Comparison of ENCODE assay signal across 17 cellular contexts in the genomic region with DNA sequence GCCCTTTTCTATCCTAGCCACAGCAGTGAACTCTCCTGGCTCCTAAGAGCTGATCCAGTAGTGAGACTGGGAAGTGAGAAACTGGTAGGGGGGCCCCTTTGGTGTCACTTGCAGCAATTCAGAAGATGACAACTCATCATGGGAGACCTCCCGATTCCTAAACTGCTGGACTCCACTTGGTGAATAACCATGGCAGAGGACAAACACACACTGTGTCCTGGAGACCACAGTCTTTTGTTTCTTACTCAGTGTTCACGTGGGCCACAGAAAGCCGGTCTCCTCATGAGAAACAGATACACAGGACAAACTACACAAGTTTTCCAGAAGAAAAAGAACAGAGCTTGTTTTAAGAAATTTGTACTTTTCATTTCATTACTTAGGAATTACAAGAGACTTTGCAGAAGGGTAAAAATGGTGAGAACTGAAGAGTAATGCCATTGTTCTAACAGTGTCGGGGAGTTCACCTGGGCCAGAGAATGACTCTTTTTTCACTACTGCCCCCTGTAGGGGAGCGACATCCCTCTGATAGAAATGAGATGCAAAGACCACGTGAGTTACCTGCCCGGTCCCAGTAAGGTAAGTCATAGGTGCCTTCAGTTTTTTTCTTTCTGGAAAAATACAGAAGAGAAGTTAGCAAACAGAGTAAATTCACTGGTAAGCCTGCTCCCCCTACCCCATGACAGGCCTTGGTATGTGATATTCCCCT. TPM values are rescaled to one million over a fixed set of nuclear protein-coding genes. Genes with fewer than 3 reads are reported as not detected.
DNase-seq lines count a peak whose midpoint lies in the region; ATAC-seq, FAIRE-seq and TF ChIP-seq lines count a peak whose summit lies in the region.
"Had no signal": no experiment of that assay in that cellular context is flagged by ENCODE, and none has a peak within 500 bp of the region (broad histone marks: within the 10 kb centered on the region; RNA-seq: fewer than 3 reads in every experiment).

No MANE protein-coding gene starts in this region.

- H3K27ac ChIP-seq in cardiac muscle cell (no peak overlapping the region), PC-3 (ENCODE audit: low read length) (no peak overlapping the region), Karpas-422 (ENCODE audit: low read length) (no peak overlapping the region)
- H3K27ac ChIP-seq: suprapubic skin had no signal

- H3K4me3 ChIP-seq in cardiac muscle cell (no peak overlapping the region), PC-3 (ENCODE audit: low read length) (no peak overlapping the region), fibroblast of mammary gland (ENCODE audit: control insufficient read depth, low read depth, low read length) (no peak overlapping the region), retinal pigment epithelial cell (ENCODE audit: low read length) (no peak overlapping the region), Karpas-422 (ENCODE audit: low read length) (no peak overlapping the region)
- H3K4me3 ChIP-seq: suprapubic skin had no signal

- H3K4me2 ChIP-seq in PC-3 (ENCODE audit: low read length) (no peak overlapping the region), Karpas-422 (ENCODE audit: low read depth, low read length, poor library complexity, severe bottlenecking) (no peak overlapping the region)

- no peaks in the 10 kb centered on the region for H3K9me2 ChIP-seq in PC-3 (replicated peaks; ENCODE audit: low read length)
- H3K9me2 ChIP-seq in Karpas-422 (replicated peaks; ENCODE audit: insufficient read depth, low read length) = no peaks in the 10 kb centered on the region

- CTCF ChIA-PET in PC-3 (lab: Charles Lee) = no interaction called here

- H3K4me1 ChIP-seq in cardiac muscle cell (ENCODE audit: low read depth) (no peaks in the 10 kb centered on the region), PC-3 (ENCODE audit: insufficient read depth, low read length) (no peaks in the 10 kb centered on the region), Karpas-422 (ENCODE audit: low read length) (no peaks in the 10 kb centered on the region)

- peaks cover 25% of the 10 kb centered on the region; the same call in 1 of the 2 replicates for H4K20me1 ChIP-seq in PC-3 (ENCODE audit: low read length)
- H4K20me1 ChIP-seq in Karpas-422 (ENCODE audit: insufficient read depth, low read depth, low read length) = no peaks in the 10 kb centered on the region

- H3K79me2 ChIP-seq in PC-3 (ENCODE audit: low read length) (no peaks in the 10 kb centered on the region), Karpas-422 (ENCODE audit: low read length) (no peaks in the 10 kb centered on the region)

- no peak overlapping the region for H2AFZ ChIP-seq in PC-3 (ENCODE audit: low read length)
- H2AFZ ChIP-seq in Karpas-422 (ENCODE audit: low read length) = no peak overlapping the region

- H3K27me3 ChIP-seq in cardiac muscle cell (no peaks in the 10 kb centered on the region), PC-3 (ENCODE audit: low read length) (no peaks in the 10 kb centered on the region), Karpas-422 (ENCODE audit: low read length) (no peaks in the 10 kb centered on the region)
- H3K27me3 ChIP-seq: suprapubic skin had no signal

- no peaks in the 10 kb centered on the region for H3K9me3 ChIP-seq in cardiac muscle cell (ENCODE audit: low read depth)
- no peaks in the 10 kb centered on the region for H3K9me3 ChIP-seq in PC-3 (ENCODE audit: low read length)
- no peaks in the 10 kb centered on the region for H3K9me3 ChIP-seq in Karpas-422 (ENCODE audit: low read length)
- H3K9me3 ChIP-seq: suprapubic skin had no signal

- TF ChIP-seq CTCF in cardiac muscle cell (IDR thresholded peaks at IDR 0.05; ENCODE audit: low read depth, low read length) (peak; percentile 16), PC-3 (conservative IDR thresholded peaks at IDR 0.05; ENCODE audit: low read depth, low read length) (peak; percentile 53), fibroblast of mammary gland (conservative IDR thresholded peaks at IDR 0.05; ENCODE audit: control insufficient read depth, insufficient read depth, low read depth, low read length) (peak; percentile 8), retinal pigment epithelial cell (conservative IDR thresholded peaks at IDR 0.05; ENCODE audit: low read depth, low read length) (peak; percentile 39)

- intact Hi-C loops in cardiac septum (cut with DNase I) (no loop called here), PC-3 (cut with micrococcal nuclease) (loop anchor here (5.0 kb wide), 1 partner anchor 759 kb away; no protein-coding TSS in a partner anchor)

- ATAC-seq in PC-3 = peak; percentile 40; the same call in 1 of the 2 replicates
- ATAC-seq: left lobe of liver had no signal

- BruUV-seq in PC-3 (replicated peaks; lab: Mats Ljungman, UMichigan) = no TSS peak

- no peak overlapping the region for H3K9ac ChIP-seq in PC-3 (ENCODE audit: low read length)
- H3K9ac ChIP-seq in Karpas-422 (ENCODE audit: low read length) = no peak overlapping the region

- POLR2A ChIA-PET in PC-3 (lab: Charles Lee; ENCODE audit: unreplicated experiment) = no interaction called here

- H3F3A ChIP-seq in PC-3 (ENCODE audit: low read length, unreplicated experiment) = peaks cover 20% of the 10 kb centered on the region

- DNase-seq in cardiac muscle cell (ENCODE audit: low read depth in 1 of 2, low spot score in 1 of 2) = no peak
- DNase-seq in cardiac septum (ENCODE audit: low spot score) = no peak
- DNase-seq in PC-3 = no peak
- no peak for DNase-seq in fibroblast of mammary gland (ENCODE audit: low read depth)
- no peak for DNase-seq in retinal pigment epithelial cell (ENCODE audit: low read depth)
- DNase-seq in Karpas-422 = no peak
- DNase-seq in GM19239 (ENCODE audit: insufficient read length, low spot score) = no peak
- no peak for DNase-seq in putamen (ENCODE audit: low spot score)
- DNase-seq: activated CD4-positive, alpha-beta T cell treated with anti-CD3 and anti-CD28 coated beads for 4 hours; Calu3; naive B cell; NCI-H2107; NCI-H774; stimulated activated CD4-positive, alpha-beta T cell treated with anti-CD3 and anti-CD28 coated beads, Interleukin-1b, Interleukin-23, amount 100 ng/mL, for 48 hours had no signal

- H3K36me3 ChIP-seq in cardiac muscle cell (peaks cover 29% of the 10 kb centered on the region), PC-3 (ENCODE audit: low read depth, low read length) (peaks cover 64% of the 10 kb centered on the region), Karpas-422 (ENCODE audit: insufficient read depth, low read length) (no peaks in the 10 kb centered on the region)

- FAIRE-seq in GM19239 (lab: Jason Lieb, UNC) = no peak

RNA-seq across cellular contexts. Expression of a gene that starts 38.1 kb away (rescaled TPM):
- total RNA-seq in cardiac muscle cell (36.0 and 41.1 TPM in 2 replicates), cardiac septum (87.0 TPM), PC-3 (2014; rRNA removed) (7.3 and 11.5 TPM in 2 replicates)
- 41.7 and 53.6 TPM in 2 replicates for polyA plus RNA-seq in cardiac muscle cell
- not detected in 2 replicates for total RNA-seq in Karpas-422 (2014; rRNA removed; shearing (Covaris generic); ENCODE audit: low replicate concordance)
- total RNA-seq: T-helper 2 cell treated with Interferon-gamma antibody and Interleukin-4, amounts not matched to agents 100 ng/mL and 5 ng/mL, for 36 hours had no signal
